Comparison of ENCODE assay signal across 10 cellular contexts in the genomic region with DNA sequence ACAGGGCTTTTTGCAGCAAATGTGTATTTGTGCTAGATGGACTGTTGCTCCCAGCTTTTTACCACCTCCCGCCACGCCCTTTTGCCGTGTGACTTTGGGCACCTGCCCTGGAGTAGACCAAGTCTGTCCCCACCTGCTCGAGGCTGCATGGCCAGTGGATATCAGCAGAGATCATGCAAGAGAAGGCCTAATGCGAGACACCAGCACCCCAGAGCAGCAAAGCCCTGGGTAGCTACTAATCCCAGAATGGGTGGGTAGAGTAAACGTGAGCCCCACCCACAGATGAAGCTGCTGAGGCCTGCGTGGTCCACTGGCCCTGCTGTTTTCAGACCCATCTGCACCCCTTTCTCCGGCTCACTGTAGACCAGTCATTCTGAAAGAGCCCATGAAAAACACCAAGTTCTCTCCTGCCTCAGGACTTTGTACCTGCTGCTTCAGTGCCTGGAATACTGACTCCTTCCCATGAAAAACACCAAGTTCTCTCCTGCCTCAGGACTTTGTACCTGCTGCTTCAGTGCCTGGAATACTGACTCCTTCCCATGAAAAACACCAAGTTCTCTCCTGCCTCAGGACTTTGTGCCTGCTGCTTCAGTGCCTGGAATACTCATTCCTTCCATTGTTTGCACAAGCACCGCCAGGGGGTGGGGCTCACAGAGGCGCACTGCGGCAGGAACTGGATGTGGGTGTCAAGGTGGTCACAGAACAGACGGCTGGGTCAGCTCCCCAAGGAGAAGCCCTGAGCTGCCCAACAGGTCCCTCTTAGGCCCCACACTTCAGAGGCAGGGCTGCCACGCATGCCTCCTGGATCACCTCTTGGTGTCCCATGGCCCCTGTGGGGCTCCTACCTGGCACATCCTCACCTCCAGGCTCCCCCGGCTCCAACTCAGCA. TPM values are rescaled to one million over a fixed set of nuclear protein-coding genes. Genes with fewer than 3 reads are reported as not detected.
DNase-seq lines count a peak whose midpoint lies in the region; ATAC-seq and TF ChIP-seq lines count a peak whose summit lies in the region.
"Had no signal": no experiment of that assay in that cellular context is flagged by ENCODE, and none has a peak within 500 bp of the region (broad histone marks: within the 10 kb centered on the region; RNA-seq: fewer than 3 reads in every experiment).

No MANE protein-coding gene starts in this region.

- CTCF ChIA-PET in CD8-positive, alpha-beta T cell (lab: Charles Lee): interaction anchor here (0.5 kb wide), 2 partner anchors 92 to 342 kb away, joined by 3 read pairs; a partner anchor contains a TSS

- POLR2A ChIA-PET in CD8-positive, alpha-beta T cell (lab: Charles Lee): no interaction called here

- no peaks in the 10 kb centered on the region for H3K27me3 Mint-ChIP-seq in IgD-negative memory B cell
- H3K27me3 Mint-ChIP-seq in CD8-positive, alpha-beta T cell (ENCODE audit: low read depth): no peaks in the 10 kb centered on the region

- H3K27ac ChIP-seq in osteoblast (ENCODE audit: low read depth, low read length): no peak overlapping the region
- H3K27ac ChIP-seq in CD8-positive, alpha-beta T cell (ENCODE audit: low read depth, low read length): no peak overlapping the region
- H3K27ac ChIP-seq: suprapubic skin had no signal

- no peaks in the 10 kb centered on the region for H4K20me1 ChIP-seq in osteoblast (ENCODE audit: insufficient read depth, low read length)

- no peaks in the 10 kb centered on the region for H3K79me2 ChIP-seq in osteoblast (ENCODE audit: insufficient read depth, low read length)

- no peak overlapping the region for H2AFZ ChIP-seq in osteoblast (ENCODE audit: low read length)

- no peaks in the 10 kb centered on the region for H3K36me3 Mint-ChIP-seq in IgD-negative memory B cell
- no peaks in the 10 kb centered on the region for H3K36me3 Mint-ChIP-seq in CD8-positive, alpha-beta T cell

- H3K36me3 ChIP-seq in osteoblast (ENCODE audit: insufficient read depth, low read length): no peaks in the 10 kb centered on the region
- H3K36me3 ChIP-seq in CD8-positive, alpha-beta T cell (ENCODE audit: insufficient read depth, low read length): no peaks in the 10 kb centered on the region
- H3K36me3 ChIP-seq: suprapubic skin had no signal

- intact Hi-C loops in CD8-positive, alpha-beta T cell (cut with DNase I, micrococcal nuclease): no loop called here

- H3K27me3 ChIP-seq in osteoblast (ENCODE audit: insufficient read depth, low read length): no peaks in the 10 kb centered on the region
- H3K27me3 ChIP-seq in CD8-positive, alpha-beta T cell (ENCODE audit: insufficient read depth, low read length): no peaks in the 10 kb centered on the region
- H3K27me3 ChIP-seq: suprapubic skin had no signal

- no peak for TF ChIP-seq CTCF in osteoblast (IDR thresholded peaks at IDR 0.05; ENCODE audit: extremely low read depth, low read depth, low read length)
- no peak for TF ChIP-seq CTCF in CD8-positive, alpha-beta T cell (IDR thresholded peaks at IDR 0.05)

- H3K4me1 ChIP-seq in osteoblast (ENCODE audit: insufficient read depth, low read length): peaks cover 3% of the 10 kb centered on the region
- peaks cover 15% of the 10 kb centered on the region for H3K4me1 ChIP-seq in CD8-positive, alpha-beta T cell (ENCODE audit: insufficient read depth, low read length)

- no peak overlapping the region for H3K4me3 ChIP-seq in osteoblast (ENCODE audit: insufficient read depth, low read length)
- no peak overlapping the region for H3K4me3 ChIP-seq in CD8-positive, alpha-beta T cell (ENCODE audit: low read depth, low read length)
- H3K4me3 ChIP-seq: suprapubic skin had no signal

- no peaks in the 10 kb centered on the region for H3K9me3 Mint-ChIP-seq in IgD-negative memory B cell
- no peaks in the 10 kb centered on the region for H3K9me3 Mint-ChIP-seq in CD8-positive, alpha-beta T cell

- H3K4me3 Mint-ChIP-seq in IgD-negative memory B cell: peak overlapping the region in 2 of 4 donors; percentile 22 to 44
- H3K4me3 Mint-ChIP-seq in CD8-positive, alpha-beta T cell: no peak overlapping the region

- no peak overlapping the region for H3K4me2 ChIP-seq in osteoblast (ENCODE audit: insufficient read depth, low read length)

- peak; percentile 37 for DNase-seq in NCI-H2196 (lab: John Stamatoyannopoulos, UW; ENCODE audit: unreplicated experiment)
- DNase-seq in NCI-H2196 treated with DMSO at 0.1 percent for 48 hours (lab: John Stamatoyannopoulos, UW; ENCODE audit: unreplicated experiment): no peak
- peak; percentile 73 for DNase-seq in dermis blood vessel endothelial cell
- peak; percentile 72 for DNase-seq in osteoblast (ENCODE audit: insufficient read length, low spot score, missing footprints)
- no peak for DNase-seq in HCEC 1CT
- DNase-seq in CD8-positive, alpha-beta T cell: no peak
- DNase-seq: stimulated activated CD4-positive, alpha-beta T cell treated with anti-CD3 and anti-CD28 coated beads, Interleukin-12 subunit alpha, Interleukin-12 subunit beta, amount 100 ng/mL, for 4 hours had no signal

- peaks cover 9 to 20% (median 12%) of the 10 kb centered on the region in 3 donors for H3K4me1 Mint-ChIP-seq in IgD-negative memory B cell
- H3K4me1 Mint-ChIP-seq in CD8-positive, alpha-beta T cell (ENCODE audit: low read depth): peaks cover 15% of the 10 kb centered on the region

- H3K9me3 ChIP-seq in osteoblast (ENCODE audit: low read depth, low read length): no peaks in the 10 kb centered on the region
- H3K9me3 ChIP-seq in CD8-positive, alpha-beta T cell (ENCODE audit: low read length): no peaks in the 10 kb centered on the region
- H3K9me3 ChIP-seq: suprapubic skin had no signal

- peak overlapping the region in 2 of 3 donors; percentile 31 to 59 for H3K27ac Mint-ChIP-seq in IgD-negative memory B cell
- no peak overlapping the region for H3K27ac Mint-ChIP-seq in CD8-positive, alpha-beta T cell

- ATAC-seq in HG02759 (IDR thresholded peaks at IDR 0.05; ENCODE audit: unreplicated experiment): no peak
- no peak for ATAC-seq in CD8-positive, alpha-beta T cell

RNA-seq across cellular contexts. Expression of a gene that starts 5.1 kb away (rescaled TPM):
- polyA plus RNA-seq in IgD-negative memory B cell: 54.5 TPM
- total RNA-seq in dermis blood vessel endothelial cell (119 and 122 TPM in 2 replicates), osteoblast (37.7 and 44.9 TPM in 2 replicates)
- total RNA-seq in CD8-positive, alpha-beta T cell: 10 to 100 TPM; 50.9 to 56.5 TPM

RNA-seq across cellular contexts. Expression of a gene that starts 31.6 kb away (rescaled TPM):
- polyA plus RNA-seq in IgD-negative memory B cell: 22.7 TPM
- total RNA-seq in dermis blood vessel endothelial cell (26.4 and 29.6 TPM in 2 replicates), osteoblast (26.4 and 28.0 TPM in 2 replicates)
- total RNA-seq in CD8-positive, alpha-beta T cell: 10 to 100 TPM; 22.4 to 24.8 TPM

Comparison
In these comparisons a context has a peak if more than half of its experiments do, and no peak if none do; other contexts are left out.
1. DNase-seq: peak in NCI-H2196 (single experiment), dermis blood vessel endothelial cell (single experiment) and osteoblast (single experiment); none in NCI-H2196 treated with DMSO at 0.1 percent for 48 hours (single experiment), HCEC 1CT (single experiment) and CD8-positive, alpha-beta T cell (0 of 7).